In the genomic region with DNA sequence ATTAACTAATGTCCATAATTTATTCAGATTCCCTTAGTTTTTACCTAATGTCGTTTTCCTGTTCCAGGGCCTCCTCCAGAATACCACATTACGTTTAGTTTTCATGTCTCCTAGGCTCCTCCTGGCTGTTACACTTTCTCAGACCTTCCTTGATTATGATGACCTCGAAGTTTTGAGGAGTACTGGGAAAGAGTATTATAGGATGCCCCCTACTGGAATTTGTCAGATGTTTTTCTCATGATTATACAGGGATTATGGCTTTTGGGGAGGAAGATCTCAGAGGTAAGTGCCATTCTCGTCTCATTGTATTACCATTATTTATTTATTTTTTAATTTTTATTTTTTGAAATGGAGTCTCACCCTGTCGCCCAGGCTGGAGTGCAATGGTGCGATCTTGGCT, we compare ENCODE assay signal across 8 cellular contexts. TPM values are rescaled to one million over a fixed set of nuclear protein-coding genes. Genes with fewer than 3 reads are reported as not detected.
DNase-seq lines count a peak whose midpoint lies in the region; ATAC-seq and TF ChIP-seq lines count a peak whose summit lies in the region.

No MANE protein-coding gene starts in this region.

- no peak for TF ChIP-seq CTCF in WTC11 (IDR thresholded peaks at IDR 0.05)

- CTCF ChIA-PET in WTC11 (lab: Charles Lee) = interaction anchor here (0.5 to 2.3 kb wide), 6 partner anchors 11 to 569 kb away, joined by 3 to 9 read pairs (median 4); a partner anchor contains a TSS

- peak; percentile 71 for ATAC-seq in WTC11
- ATAC-seq in stimulated activated naive CD8-positive, alpha-beta T cell treated with anti-CD3 and anti-CD28 coated beads, Interleukin-15, Interleukin-2, amounts not matched to agents 100 U/mL and 50 U/mL, for 24 hours = no peak
- no peak for ATAC-seq in GM19035 (IDR thresholded peaks at IDR 0.05; ENCODE audit: unreplicated experiment)
- ATAC-seq in natural killer cell treated with Interleukin-12 subunit alpha and Interleukin-12 subunit beta and Interleukin-15 and Interleukin-18, amount 100 ng/mL, for 72 hours = no peak

- H3K9me3 Mint-ChIP-seq in WTC11 = peaks cover 11% of the 10 kb centered on the region
- H3K9me3 Mint-ChIP-seq in natural killer cell treated with Interleukin-12 subunit alpha and Interleukin-12 subunit beta and Interleukin-15 and Interleukin-18, amount 100 ng/mL, for 72 hours = no peaks in the 10 kb centered on the region

- H3K4me1 Mint-ChIP-seq in WTC11 = peaks cover 12% of the 10 kb centered on the region; the same call in 1 of the 2 replicates
- peaks cover 0 to 7% of the 10 kb centered on the region in 2 donors for H3K4me1 Mint-ChIP-seq in natural killer cell treated with Interleukin-12 subunit alpha and Interleukin-12 subunit beta and Interleukin-15 and Interleukin-18, amount 100 ng/mL, for 72 hours (ENCODE audit: low read depth in 2 of 2)

- POLR2A ChIA-PET in WTC11 (lab: Charles Lee) = no interaction called here

- no peaks in the 10 kb centered on the region for H3K27me3 Mint-ChIP-seq in WTC11 (ENCODE audit: low read depth)
- H3K27me3 Mint-ChIP-seq in natural killer cell treated with Interleukin-12 subunit alpha and Interleukin-12 subunit beta and Interleukin-15 and Interleukin-18, amount 100 ng/mL, for 72 hours = no peaks in the 10 kb centered on the region

- H3K27ac Mint-ChIP-seq in WTC11 = no peak overlapping the region
- no peak overlapping the region for H3K27ac Mint-ChIP-seq in natural killer cell treated with Interleukin-12 subunit alpha and Interleukin-12 subunit beta and Interleukin-15 and Interleukin-18, amount 100 ng/mL, for 72 hours

- H3K4me3 Mint-ChIP-seq in WTC11 = no peak overlapping the region
- H3K4me3 Mint-ChIP-seq in natural killer cell treated with Interleukin-12 subunit alpha and Interleukin-12 subunit beta and Interleukin-15 and Interleukin-18, amount 100 ng/mL, for 72 hours = no peak overlapping the region

- 0 out of 2 replicates have a peak, but pooled peaks cover 5% of the 10 kb centered on the region for H3K36me3 Mint-ChIP-seq in WTC11
- no peaks in the 10 kb centered on the region for H3K36me3 Mint-ChIP-seq in natural killer cell treated with Interleukin-12 subunit alpha and Interleukin-12 subunit beta and Interleukin-15 and Interleukin-18, amount 100 ng/mL, for 72 hours

- DNase-seq in D341Med (ENCODE audit: low spot score) (peak; percentile 54), LoVo (ENCODE audit: low spot score) (peak; percentile 28), WTC11 (ENCODE audit: low spot score) (no peak), iris pigment epithelial cell (ENCODE audit: low read depth) (peak; percentile 35)
- DNase-seq in activated CD8-positive, alpha-beta memory T cell treated with anti-CD3 and anti-CD28 coated beads, Interleukin-2, amount 50 U/mL, for 4 hours = no peak
- DNase-seq in stimulated activated naive CD8-positive, alpha-beta T cell treated with anti-CD3 and anti-CD28 coated beads, Interleukin-15, Interleukin-2, amounts not matched to agents 100 U/mL and 50 U/mL, for 24 hours = no peak
- no peak for DNase-seq in natural killer cell treated with Interleukin-12 subunit alpha and Interleukin-12 subunit beta and Interleukin-15 and Interleukin-18, amount 100 ng/mL, for 72 hours (ENCODE audit: low spot score)

TF ChIP-seq in WTC11, 78 proteins besides CTCF, POLR2A, EP300 and RAD21 (continues in another document):
- TF ChIP-seq, protein P1, sequence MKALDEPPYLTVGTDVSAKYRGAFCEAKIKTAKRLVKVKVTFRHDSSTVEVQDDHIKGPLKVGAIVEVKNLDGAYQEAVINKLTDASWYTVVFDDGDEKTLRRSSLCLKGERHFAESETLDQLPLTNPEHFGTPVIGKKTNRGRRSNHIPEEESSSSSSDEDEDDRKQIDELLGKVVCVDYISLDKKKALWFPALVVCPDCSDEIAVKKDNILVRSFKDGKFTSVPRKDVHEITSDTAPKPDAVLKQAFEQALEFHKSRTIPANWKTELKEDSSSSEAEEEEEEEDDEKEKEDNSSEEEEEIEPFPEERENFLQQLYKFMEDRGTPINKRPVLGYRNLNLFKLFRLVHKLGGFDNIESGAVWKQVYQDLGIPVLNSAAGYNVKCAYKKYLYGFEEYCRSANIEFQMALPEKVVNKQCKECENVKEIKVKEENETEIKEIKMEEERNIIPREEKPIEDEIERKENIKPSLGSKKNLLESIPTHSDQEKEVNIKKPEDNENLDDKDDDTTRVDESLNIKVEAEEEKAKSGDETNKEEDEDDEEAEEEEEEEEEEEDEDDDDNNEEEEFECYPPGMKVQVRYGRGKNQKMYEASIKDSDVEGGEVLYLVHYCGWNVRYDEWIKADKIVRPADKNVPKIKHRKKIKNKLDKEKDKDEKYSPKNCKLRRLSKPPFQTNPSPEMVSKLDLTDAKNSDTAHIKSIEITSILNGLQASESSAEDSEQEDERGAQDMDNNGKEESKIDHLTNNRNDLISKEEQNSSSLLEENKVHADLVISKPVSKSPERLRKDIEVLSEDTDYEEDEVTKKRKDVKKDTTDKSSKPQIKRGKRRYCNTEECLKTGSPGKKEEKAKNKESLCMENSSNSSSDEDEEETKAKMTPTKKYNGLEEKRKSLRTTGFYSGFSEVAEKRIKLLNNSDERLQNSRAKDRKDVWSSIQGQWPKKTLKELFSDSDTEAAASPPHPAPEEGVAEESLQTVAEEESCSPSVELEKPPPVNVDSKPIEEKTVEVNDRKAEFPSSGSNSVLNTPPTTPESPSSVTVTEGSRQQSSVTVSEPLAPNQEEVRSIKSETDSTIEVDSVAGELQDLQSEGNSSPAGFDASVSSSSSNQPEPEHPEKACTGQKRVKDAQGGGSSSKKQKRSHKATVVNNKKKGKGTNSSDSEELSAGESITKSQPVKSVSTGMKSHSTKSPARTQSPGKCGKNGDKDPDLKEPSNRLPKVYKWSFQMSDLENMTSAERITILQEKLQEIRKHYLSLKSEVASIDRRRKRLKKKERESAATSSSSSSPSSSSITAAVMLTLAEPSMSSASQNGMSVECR (CRISPR knock-in tag; IDR thresholded peaks at IDR 0.05; ENCODE audit: borderline replicate concordance) = no peak
- no peak for TF ChIP-seq JAZF1 (CRISPR knock-in tag; IDR thresholded peaks at IDR 0.05)
- TF ChIP-seq MXD4 (CRISPR knock-in tag; IDR thresholded peaks at IDR 0.05; ENCODE audit: borderline replicate concordance) = no peak
- TF ChIP-seq ESRRA (CRISPR knock-in tag; IDR thresholded peaks at IDR 0.05; ENCODE audit: borderline replicate concordance) = no peak
- TF ChIP-seq FOXP1 (CRISPR knock-in tag; IDR thresholded peaks at IDR 0.05; ENCODE audit: borderline replicate concordance) = no peak
- no peak for TF ChIP-seq ZNF263 (CRISPR knock-in tag; IDR thresholded peaks at IDR 0.05; ENCODE audit: low read depth)
- TF ChIP-seq, protein P2, sequence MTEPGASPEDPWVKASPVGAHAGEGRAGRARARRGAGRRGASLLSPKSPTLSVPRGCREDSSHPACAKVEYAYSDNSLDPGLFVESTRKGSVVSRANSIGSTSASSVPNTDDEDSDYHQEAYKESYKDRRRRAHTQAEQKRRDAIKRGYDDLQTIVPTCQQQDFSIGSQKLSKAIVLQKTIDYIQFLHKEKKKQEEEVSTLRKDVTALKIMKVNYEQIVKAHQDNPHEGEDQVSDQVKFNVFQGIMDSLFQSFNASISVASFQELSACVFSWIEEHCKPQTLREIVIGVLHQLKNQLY (CRISPR knock-in tag; IDR thresholded peaks at IDR 0.05) = no peak
- no peak for TF ChIP-seq JUN (CRISPR knock-in tag; IDR thresholded peaks at IDR 0.05)
- TF ChIP-seq, protein P3, sequence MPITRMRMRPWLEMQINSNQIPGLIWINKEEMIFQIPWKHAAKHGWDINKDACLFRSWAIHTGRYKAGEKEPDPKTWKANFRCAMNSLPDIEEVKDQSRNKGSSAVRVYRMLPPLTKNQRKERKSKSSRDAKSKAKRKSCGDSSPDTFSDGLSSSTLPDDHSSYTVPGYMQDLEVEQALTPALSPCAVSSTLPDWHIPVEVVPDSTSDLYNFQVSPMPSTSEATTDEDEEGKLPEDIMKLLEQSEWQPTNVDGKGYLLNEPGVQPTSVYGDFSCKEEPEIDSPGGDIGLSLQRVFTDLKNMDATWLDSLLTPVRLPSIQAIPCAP (CRISPR knock-in tag; IDR thresholded peaks at IDR 0.05) = no peak
- TF ChIP-seq HMGA2 (CRISPR knock-in tag; IDR thresholded peaks at IDR 0.05) = no peak

RNA-seq across cellular contexts. Expression of a gene that starts 17.7 kb away (rescaled TPM):
- 6.2 to 8.8 TPM (median 7.6 TPM) in 3 replicates for total RNA-seq in WTC11 (2021)
- total RNA-seq in natural killer cell treated with Interleukin-12 subunit alpha and Interleukin-12 subunit beta and Interleukin-15 and Interleukin-18, amount 100 ng/mL, for 72 hours = 1 to 10 TPM; 1.3 to 4.3 TPM

RNA-seq across cellular contexts. Expression of a gene that starts 24.6 kb away (rescaled TPM):
- total RNA-seq in WTC11 (2021) = 35.3 to 40.0 TPM (median 36.2 TPM) in 3 replicates
- total RNA-seq in natural killer cell treated with Interleukin-12 subunit alpha and Interleukin-12 subunit beta and Interleukin-15 and Interleukin-18, amount 100 ng/mL, for 72 hours = 10 to 100 TPM; 25.4 to 31.9 TPM

RNA-seq across cellular contexts. Expression of a gene that starts 49.4 kb away (rescaled TPM):
- total RNA-seq in WTC11 (2021) = 8.4 to 9.8 TPM (median 8.9 TPM) in 3 replicates
- 1 to 10 TPM; 1.6 to 1.7 TPM for total RNA-seq in natural killer cell treated with Interleukin-12 subunit alpha and Interleukin-12 subunit beta and Interleukin-15 and Interleukin-18, amount 100 ng/mL, for 72 hours

Comparison
In these comparisons a context has a peak if more than half of its experiments do, and no peak if none do; other contexts are left out.
1. DNase-seq: peak in D341Med (single experiment), LoVo (single experiment) and iris pigment epithelial cell (single experiment); none in WTC11 (single experiment), activated CD8-positive, alpha-beta memory T cell treated with anti-CD3 and anti-CD28 coated beads, Interleukin-2, amount 50 U/mL, for 4 hours (single experiment), stimulated activated naive CD8-positive, alpha-beta T cell treated with anti-CD3 and anti-CD28 coated beads, Interleukin-15, Interleukin-2, amounts not matched to agents 100 U/mL and 50 U/mL, for 24 hours (single experiment) and natural killer cell treated with Interleukin-12 subunit alpha and Interleukin-12 subunit beta and Interleukin-15 and Interleukin-18, amount 100 ng/mL, for 72 hours (single experiment).